ENCODE assay signal across 14 cellular contexts in the genomic region with DNA sequence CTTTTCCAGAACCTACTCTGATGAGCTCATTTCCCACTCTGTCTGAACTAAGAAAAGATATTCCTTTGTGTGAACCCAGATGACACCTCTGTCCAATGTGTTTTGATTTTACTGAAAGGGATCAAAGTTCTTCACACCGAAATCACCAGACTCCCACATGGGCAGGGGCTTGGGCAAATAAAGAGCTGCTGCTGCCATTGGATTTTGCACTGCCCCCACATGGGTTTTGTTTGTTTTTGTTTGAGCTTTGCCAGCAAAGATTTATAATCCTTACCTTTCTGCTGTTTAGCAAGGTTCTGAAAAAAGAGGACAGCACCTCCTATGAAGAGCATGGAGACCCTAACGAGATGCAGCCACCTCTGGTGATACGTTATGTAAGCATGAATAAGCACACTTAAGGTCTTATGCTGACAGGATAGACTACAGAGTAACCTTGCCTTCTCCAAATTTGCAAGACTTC. TPM values are rescaled to one million over a fixed set of nuclear protein-coding genes. Genes with fewer than 3 reads are reported as not detected.
DNase-seq lines count a peak whose midpoint lies in the region; TF ChIP-seq lines count a peak whose summit lies in the region.
"Had no signal": no experiment of that assay in that cellular context is flagged by ENCODE, and none has a peak within 500 bp of the region (broad histone marks: within the 10 kb centered on the region; RNA-seq: fewer than 3 reads in every experiment).

No MANE protein-coding gene starts in this region.

- peaks cover 7% of the 10 kb centered on the region for H3K36me3 Mint-ChIP-seq in nephron progenitor cell (ENCODE audit: low read depth)
- H3K36me3 Mint-ChIP-seq in glutamatergic neuron (ENCODE audit: unreplicated experiment): no peaks in the 10 kb centered on the region
- H3K36me3 Mint-ChIP-seq: CD4-positive, alpha-beta memory T cell had no signal

- intact Hi-C loops in colonic mucosa (cut with DNase I): loop anchor here (10.0 kb wide), 1 partner anchor 96 kb away; no protein-coding TSS in a partner anchor

- H3K4me1 Mint-ChIP-seq in nephron progenitor cell: peaks cover 38% of the 10 kb centered on the region
- H3K4me1 Mint-ChIP-seq in glutamatergic neuron (ENCODE audit: low read depth, unreplicated experiment): no peaks in the 10 kb centered on the region
- H3K4me1 Mint-ChIP-seq: CD4-positive, alpha-beta memory T cell had no signal

- no peak overlapping the region for H3K9ac ChIP-seq in colonic mucosa (ENCODE audit: low read depth in 2 of 2, low read length in 2 of 2)

- H3K27me3 Mint-ChIP-seq in nephron progenitor cell (ENCODE audit: low read depth, poor library complexity) (no peaks in the 10 kb centered on the region), glutamatergic neuron (ENCODE audit: unreplicated experiment) (no peaks in the 10 kb centered on the region)

- H3K9me3 Mint-ChIP-seq in nephron progenitor cell (peaks cover 44% of the 10 kb centered on the region), glutamatergic neuron (ENCODE audit: unreplicated experiment) (peaks cover 2% of the 10 kb centered on the region)

- TF ChIP-seq CTCF in nephron progenitor cell (IDR thresholded peaks at IDR 0.05) (no peak), colonic mucosa (IDR thresholded peaks at IDR 0.05) (no peak), glutamatergic neuron (IDR thresholded peaks at IDR 0.05; ENCODE audit: partially characterized antibody, unreplicated experiment) (no peak)

- no peaks in the 10 kb centered on the region for H3K36me3 ChIP-seq in colonic mucosa
- H3K36me3 ChIP-seq: BE2C, HAP-1 had no signal

- H3K27ac Mint-ChIP-seq in nephron progenitor cell: peak overlapping the region; percentile 86
- H3K27ac Mint-ChIP-seq in glutamatergic neuron (ENCODE audit: unreplicated experiment): no peak overlapping the region
- H3K27ac Mint-ChIP-seq: CD4-positive, alpha-beta memory T cell had no signal

- H3K27me3 ChIP-seq in colonic mucosa: no peaks in the 10 kb centered on the region
- H3K27me3 ChIP-seq: BE2C had no signal

- H3K4me1 ChIP-seq in colonic mucosa: no peaks in the 10 kb centered on the region
- H3K4me1 ChIP-seq: A549, BE2C, HAP-1 had no signal

- H3K4me3 Mint-ChIP-seq in nephron progenitor cell (peak overlapping the region; percentile 8), glutamatergic neuron (ENCODE audit: unreplicated experiment) (no peak overlapping the region)
- H3K4me3 Mint-ChIP-seq: CD4-positive, alpha-beta memory T cell had no signal

- H3K27ac ChIP-seq in colonic mucosa: no peak overlapping the region
- H3K27ac ChIP-seq: A549, C4-2B had no signal

- DNase-seq in NCI-H69 (lab: John Stamatoyannopoulos, UW) (peak; percentile 46), left kidney (ENCODE audit: low read depth, low spot score) (peak; percentile 88), nephron progenitor cell (peak; percentile 10), colonic mucosa (no peak), NCI-H446 (lab: John Stamatoyannopoulos, UW) (no peak), glutamatergic neuron (no peak), putamen (ENCODE audit: low spot score) (no peak)
- DNase-seq: BE2C; CD4-positive, alpha-beta memory T cell; DMS153; GF-D8 had no signal

- no peak overlapping the region for H3K4me3 ChIP-seq in colonic mucosa
- H3K4me3 ChIP-seq: A549, HAP-1 had no signal

- H3K9me3 ChIP-seq in colonic mucosa: no peaks in the 10 kb centered on the region
- H3K9me3 ChIP-seq: A549, BE2C had no signal

RNA-seq across cellular contexts. Expression of gene HSD17B13, which starts 44.3 kb away (rescaled TPM):
- total RNA-seq in colonic mucosa (1 to 10 TPM in 1 of 2 donors, under 1 TPM in 1; 0.77 to 1.1 TPM), glutamatergic neuron (ENCODE audit: unreplicated experiment) (0.25 TPM)

RNA-seq across cellular contexts. Expression of gene KLHL8, which starts 57.9 kb away (rescaled TPM):
- 10 to 100 TPM; 19.5 to 19.7 TPM for total RNA-seq in colonic mucosa
- 16.6 TPM for total RNA-seq in glutamatergic neuron (ENCODE audit: unreplicated experiment)

Comparison
In these comparisons a context has a peak if more than half of its experiments do, and no peak if none do; other contexts are left out.
1. DNase-seq: peak in NCI-H69 (single experiment), left kidney (single experiment) and nephron progenitor cell (single experiment); none in colonic mucosa (single experiment), NCI-H446 (0 of 2), glutamatergic neuron (single experiment) and putamen (single experiment).